1 cellular context compared by ENCODE assay signal in the genomic region with DNA sequence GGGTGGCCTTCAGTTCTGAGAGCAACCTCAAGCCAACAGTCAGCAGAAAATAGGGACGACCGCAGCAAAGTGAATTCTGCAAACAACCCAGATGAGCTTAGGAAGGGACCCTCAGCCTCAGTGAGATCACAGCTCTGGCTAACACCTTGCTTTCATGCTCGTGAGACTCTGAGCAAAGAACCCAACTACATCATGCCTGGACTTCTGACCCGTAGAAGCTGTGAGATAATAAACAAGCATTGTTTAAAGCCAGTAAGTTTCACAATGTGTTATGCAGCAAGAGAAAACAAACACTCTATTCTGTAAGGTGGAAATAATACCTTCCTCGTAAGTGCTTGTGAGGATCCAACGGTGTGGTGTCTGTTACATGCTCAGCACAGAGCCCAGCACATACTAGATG.
TF ChIP-seq lines count a peak whose summit lies in the region.

No MANE protein-coding gene starts in this region.

TF ChIP-seq in HepG2, 621 proteins besides CTCF, POLR2A, EP300 and RAD21 (continued from another document and continues in another):
- TF ChIP-seq, protein P1, sequence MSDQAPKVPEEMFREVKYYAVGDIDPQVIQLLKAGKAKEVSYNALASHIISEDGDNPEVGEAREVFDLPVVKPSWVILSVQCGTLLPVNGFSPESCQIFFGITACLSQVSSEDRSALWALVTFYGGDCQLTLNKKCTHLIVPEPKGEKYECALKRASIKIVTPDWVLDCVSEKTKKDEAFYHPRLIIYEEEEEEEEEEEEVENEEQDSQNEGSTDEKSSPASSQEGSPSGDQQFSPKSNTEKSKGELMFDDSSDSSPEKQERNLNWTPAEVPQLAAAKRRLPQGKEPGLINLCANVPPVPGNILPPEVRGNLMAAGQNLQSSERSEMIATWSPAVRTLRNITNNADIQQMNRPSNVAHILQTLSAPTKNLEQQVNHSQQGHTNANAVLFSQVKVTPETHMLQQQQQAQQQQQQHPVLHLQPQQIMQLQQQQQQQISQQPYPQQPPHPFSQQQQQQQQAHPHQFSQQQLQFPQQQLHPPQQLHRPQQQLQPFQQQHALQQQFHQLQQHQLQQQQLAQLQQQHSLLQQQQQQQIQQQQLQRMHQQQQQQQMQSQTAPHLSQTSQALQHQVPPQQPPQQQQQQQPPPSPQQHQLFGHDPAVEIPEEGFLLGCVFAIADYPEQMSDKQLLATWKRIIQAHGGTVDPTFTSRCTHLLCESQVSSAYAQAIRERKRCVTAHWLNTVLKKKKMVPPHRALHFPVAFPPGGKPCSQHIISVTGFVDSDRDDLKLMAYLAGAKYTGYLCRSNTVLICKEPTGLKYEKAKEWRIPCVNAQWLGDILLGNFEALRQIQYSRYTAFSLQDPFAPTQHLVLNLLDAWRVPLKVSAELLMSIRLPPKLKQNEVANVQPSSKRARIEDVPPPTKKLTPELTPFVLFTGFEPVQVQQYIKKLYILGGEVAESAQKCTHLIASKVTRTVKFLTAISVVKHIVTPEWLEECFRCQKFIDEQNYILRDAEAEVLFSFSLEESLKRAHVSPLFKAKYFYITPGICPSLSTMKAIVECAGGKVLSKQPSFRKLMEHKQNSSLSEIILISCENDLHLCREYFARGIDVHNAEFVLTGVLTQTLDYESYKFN (CRISPR knock-in tag; conservative IDR thresholded peaks at IDR 0.05): peak; percentile 80
- no peak for TF ChIP-seq ZNF296 (CRISPR knock-in tag; conservative IDR thresholded peaks at IDR 0.05)
- TF ChIP-seq FOXJ3 (CRISPR knock-in tag; IDR thresholded peaks at IDR 0.05; ENCODE audit: borderline replicate concordance): peak; percentile 73; the same call in 1 of the 2 replicates
- no peak for TF ChIP-seq CENPX (CRISPR knock-in tag; IDR thresholded peaks at IDR 0.05)
- no peak for TF ChIP-seq ZSCAN31 (CRISPR knock-in tag; IDR thresholded peaks at IDR 0.05; ENCODE audit: low read depth)
- TF ChIP-seq GATAD2A (CRISPR knock-in tag; IDR thresholded peaks at IDR 0.05): peak; percentile 96
- TF ChIP-seq ZNF160 (CRISPR knock-in tag; IDR thresholded peaks at IDR 0.05): no peak
- TF ChIP-seq MTF2 (CRISPR knock-in tag; IDR thresholded peaks at IDR 0.05; ENCODE audit: borderline replicate concordance): no peak
- TF ChIP-seq, protein P2, sequence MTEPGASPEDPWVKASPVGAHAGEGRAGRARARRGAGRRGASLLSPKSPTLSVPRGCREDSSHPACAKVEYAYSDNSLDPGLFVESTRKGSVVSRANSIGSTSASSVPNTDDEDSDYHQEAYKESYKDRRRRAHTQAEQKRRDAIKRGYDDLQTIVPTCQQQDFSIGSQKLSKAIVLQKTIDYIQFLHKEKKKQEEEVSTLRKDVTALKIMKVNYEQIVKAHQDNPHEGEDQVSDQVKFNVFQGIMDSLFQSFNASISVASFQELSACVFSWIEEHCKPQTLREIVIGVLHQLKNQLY (CRISPR knock-in tag; IDR thresholded peaks at IDR 0.05): peak; percentile 61; the same call in 1 of the 2 replicates
- 0 out of 2 replicates have a peak, but pooled peaks have one; percentile 24 for TF ChIP-seq SMC3 (IDR thresholded peaks at IDR 0.05; ENCODE audit: low read length)
- TF ChIP-seq TAF1 (CRISPR knock-in tag; IDR thresholded peaks at IDR 0.05): no peak
- TF ChIP-seq, protein P3, sequence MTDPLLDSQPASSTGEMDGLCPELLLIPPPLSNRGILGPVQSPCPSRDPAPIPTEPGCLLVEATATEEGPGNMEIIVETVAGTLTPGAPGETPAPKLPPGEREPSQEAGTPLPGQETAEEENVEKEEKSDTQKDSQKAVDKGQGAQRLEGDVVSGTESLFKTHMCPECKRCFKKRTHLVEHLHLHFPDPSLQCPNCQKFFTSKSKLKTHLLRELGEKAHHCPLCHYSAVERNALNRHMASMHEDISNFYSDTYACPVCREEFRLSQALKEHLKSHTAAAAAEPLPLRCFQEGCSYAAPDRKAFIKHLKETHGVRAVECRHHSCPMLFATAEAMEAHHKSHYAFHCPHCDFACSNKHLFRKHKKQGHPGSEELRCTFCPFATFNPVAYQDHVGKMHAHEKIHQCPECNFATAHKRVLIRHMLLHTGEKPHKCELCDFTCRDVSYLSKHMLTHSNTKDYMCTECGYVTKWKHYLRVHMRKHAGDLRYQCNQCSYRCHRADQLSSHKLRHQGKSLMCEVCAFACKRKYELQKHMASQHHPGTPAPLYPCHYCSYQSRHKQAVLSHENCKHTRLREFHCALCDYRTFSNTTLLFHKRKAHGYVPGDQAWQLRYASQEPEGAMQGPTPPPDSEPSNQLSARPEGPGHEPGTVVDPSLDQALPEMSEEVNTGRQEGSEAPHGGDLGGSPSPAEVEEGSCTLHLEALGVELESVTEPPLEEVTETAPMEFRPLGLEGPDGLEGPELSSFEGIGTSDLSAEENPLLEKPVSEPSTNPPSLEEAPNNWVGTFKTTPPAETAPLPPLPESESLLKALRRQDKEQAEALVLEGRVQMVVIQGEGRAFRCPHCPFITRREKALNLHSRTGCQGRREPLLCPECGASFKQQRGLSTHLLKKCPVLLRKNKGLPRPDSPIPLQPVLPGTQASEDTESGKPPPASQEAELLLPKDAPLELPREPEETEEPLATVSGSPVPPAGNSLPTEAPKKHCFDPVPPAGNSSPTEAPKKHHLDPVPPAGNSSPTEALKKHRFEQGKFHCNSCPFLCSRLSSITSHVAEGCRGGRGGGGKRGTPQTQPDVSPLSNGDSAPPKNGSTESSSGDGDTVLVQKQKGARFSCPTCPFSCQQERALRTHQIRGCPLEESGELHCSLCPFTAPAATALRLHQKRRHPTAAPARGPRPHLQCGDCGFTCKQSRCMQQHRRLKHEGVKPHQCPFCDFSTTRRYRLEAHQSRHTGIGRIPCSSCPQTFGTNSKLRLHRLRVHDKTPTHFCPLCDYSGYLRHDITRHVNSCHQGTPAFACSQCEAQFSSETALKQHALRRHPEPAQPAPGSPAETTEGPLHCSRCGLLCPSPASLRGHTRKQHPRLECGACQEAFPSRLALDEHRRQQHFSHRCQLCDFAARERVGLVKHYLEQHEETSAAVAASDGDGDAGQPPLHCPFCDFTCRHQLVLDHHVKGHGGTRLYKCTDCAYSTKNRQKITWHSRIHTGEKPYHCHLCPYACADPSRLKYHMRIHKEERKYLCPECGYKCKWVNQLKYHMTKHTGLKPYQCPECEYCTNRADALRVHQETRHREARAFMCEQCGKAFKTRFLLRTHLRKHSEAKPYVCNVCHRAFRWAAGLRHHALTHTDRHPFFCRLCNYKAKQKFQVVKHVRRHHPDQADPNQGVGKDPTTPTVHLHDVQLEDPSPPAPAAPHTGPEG (CRISPR knock-in tag; IDR thresholded peaks at IDR 0.05): no peak
- TF ChIP-seq, protein P4, sequence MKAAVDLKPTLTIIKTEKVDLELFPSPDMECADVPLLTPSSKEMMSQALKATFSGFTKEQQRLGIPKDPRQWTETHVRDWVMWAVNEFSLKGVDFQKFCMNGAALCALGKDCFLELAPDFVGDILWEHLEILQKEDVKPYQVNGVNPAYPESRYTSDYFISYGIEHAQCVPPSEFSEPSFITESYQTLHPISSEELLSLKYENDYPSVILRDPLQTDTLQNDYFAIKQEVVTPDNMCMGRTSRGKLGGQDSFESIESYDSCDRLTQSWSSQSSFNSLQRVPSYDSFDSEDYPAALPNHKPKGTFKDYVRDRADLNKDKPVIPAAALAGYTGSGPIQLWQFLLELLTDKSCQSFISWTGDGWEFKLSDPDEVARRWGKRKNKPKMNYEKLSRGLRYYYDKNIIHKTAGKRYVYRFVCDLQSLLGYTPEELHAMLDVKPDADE (CRISPR knock-in tag; IDR thresholded peaks at IDR 0.05): no peak
- peak; percentile 81 for TF ChIP-seq CEBPG (CRISPR knock-in tag; IDR thresholded peaks at IDR 0.05)
- no peak for TF ChIP-seq MBD4 (IDR thresholded peaks at IDR 0.05; ENCODE audit: borderline replicate concordance, low read length)
- TF ChIP-seq ZBTB42 (CRISPR knock-in tag; IDR thresholded peaks at IDR 0.05): no peak
- TF ChIP-seq, protein P5, sequence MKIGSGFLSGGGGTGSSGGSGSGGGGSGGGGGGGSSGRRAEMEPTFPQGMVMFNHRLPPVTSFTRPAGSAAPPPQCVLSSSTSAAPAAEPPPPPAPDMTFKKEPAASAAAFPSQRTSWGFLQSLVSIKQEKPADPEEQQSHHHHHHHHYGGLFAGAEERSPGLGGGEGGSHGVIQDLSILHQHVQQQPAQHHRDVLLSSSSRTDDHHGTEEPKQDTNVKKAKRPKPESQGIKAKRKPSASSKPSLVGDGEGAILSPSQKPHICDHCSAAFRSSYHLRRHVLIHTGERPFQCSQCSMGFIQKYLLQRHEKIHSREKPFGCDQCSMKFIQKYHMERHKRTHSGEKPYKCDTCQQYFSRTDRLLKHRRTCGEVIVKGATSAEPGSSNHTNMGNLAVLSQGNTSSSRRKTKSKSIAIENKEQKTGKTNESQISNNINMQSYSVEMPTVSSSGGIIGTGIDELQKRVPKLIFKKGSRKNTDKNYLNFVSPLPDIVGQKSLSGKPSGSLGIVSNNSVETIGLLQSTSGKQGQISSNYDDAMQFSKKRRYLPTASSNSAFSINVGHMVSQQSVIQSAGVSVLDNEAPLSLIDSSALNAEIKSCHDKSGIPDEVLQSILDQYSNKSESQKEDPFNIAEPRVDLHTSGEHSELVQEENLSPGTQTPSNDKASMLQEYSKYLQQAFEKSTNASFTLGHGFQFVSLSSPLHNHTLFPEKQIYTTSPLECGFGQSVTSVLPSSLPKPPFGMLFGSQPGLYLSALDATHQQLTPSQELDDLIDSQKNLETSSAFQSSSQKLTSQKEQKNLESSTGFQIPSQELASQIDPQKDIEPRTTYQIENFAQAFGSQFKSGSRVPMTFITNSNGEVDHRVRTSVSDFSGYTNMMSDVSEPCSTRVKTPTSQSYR (CRISPR knock-in tag; IDR thresholded peaks at IDR 0.05; ENCODE audit: borderline replicate concordance): 0 out of 2 replicates have a peak, but pooled peaks have one; percentile 23
- no peak for TF ChIP-seq SAFB2 (CRISPR knock-in tag; IDR thresholded peaks at IDR 0.05; ENCODE audit: borderline replicate concordance, low read depth)
- TF ChIP-seq, protein P6, sequence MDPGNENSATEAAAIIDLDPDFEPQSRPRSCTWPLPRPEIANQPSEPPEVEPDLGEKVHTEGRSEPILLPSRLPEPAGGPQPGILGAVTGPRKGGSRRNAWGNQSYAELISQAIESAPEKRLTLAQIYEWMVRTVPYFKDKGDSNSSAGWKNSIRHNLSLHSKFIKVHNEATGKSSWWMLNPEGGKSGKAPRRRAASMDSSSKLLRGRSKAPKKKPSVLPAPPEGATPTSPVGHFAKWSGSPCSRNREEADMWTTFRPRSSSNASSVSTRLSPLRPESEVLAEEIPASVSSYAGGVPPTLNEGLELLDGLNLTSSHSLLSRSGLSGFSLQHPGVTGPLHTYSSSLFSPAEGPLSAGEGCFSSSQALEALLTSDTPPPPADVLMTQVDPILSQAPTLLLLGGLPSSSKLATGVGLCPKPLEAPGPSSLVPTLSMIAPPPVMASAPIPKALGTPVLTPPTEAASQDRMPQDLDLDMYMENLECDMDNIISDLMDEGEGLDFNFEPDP (CRISPR knock-in tag; conservative IDR thresholded peaks at IDR 0.05): no peak
- TF ChIP-seq, protein P7, sequence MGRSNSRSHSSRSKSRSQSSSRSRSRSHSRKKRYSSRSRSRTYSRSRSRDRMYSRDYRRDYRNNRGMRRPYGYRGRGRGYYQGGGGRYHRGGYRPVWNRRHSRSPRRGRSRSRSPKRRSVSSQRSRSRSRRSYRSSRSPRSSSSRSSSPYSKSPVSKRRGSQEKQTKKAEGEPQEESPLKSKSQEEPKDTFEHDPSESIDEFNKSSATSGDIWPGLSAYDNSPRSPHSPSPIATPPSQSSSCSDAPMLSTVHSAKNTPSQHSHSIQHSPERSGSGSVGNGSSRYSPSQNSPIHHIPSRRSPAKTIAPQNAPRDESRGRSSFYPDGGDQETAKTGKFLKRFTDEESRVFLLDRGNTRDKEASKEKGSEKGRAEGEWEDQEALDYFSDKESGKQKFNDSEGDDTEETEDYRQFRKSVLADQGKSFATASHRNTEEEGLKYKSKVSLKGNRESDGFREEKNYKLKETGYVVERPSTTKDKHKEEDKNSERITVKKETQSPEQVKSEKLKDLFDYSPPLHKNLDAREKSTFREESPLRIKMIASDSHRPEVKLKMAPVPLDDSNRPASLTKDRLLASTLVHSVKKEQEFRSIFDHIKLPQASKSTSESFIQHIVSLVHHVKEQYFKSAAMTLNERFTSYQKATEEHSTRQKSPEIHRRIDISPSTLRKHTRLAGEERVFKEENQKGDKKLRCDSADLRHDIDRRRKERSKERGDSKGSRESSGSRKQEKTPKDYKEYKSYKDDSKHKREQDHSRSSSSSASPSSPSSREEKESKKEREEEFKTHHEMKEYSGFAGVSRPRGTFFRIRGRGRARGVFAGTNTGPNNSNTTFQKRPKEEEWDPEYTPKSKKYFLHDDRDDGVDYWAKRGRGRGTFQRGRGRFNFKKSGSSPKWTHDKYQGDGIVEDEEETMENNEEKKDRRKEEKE (IDR thresholded peaks at IDR 0.05): no peak
- no peak for TF ChIP-seq ZNF225 (CRISPR knock-in tag; IDR thresholded peaks at IDR 0.05)
- peak; percentile 52 for TF ChIP-seq RXRB (CRISPR knock-in tag; IDR thresholded peaks at IDR 0.05; ENCODE audit: borderline replicate concordance)
- TF ChIP-seq RARA (CRISPR knock-in tag; IDR thresholded peaks at IDR 0.05): peak; percentile 73
- TF ChIP-seq ZNF782 (CRISPR knock-in tag; IDR thresholded peaks at IDR 0.05; ENCODE audit: borderline replicate concordance): no peak
- no peak for TF ChIP-seq ELF4 (CRISPR knock-in tag; IDR thresholded peaks at IDR 0.05; ENCODE audit: borderline replicate concordance)
- peak; percentile 47; the same call in 1 of the 2 replicates for TF ChIP-seq ZNF331 (CRISPR knock-in tag; IDR thresholded peaks at IDR 0.05)
- no peak for TF ChIP-seq HNRNPL (IDR thresholded peaks at IDR 0.05; ENCODE audit: low read depth, low read length)
- TF ChIP-seq FOXA3 (CRISPR knock-in tag; IDR thresholded peaks at IDR 0.05): peak; percentile 90
- TF ChIP-seq ESRRA (CRISPR knock-in tag; IDR thresholded peaks at IDR 0.05; ENCODE audit: low read depth): no peak
- TF ChIP-seq, protein P8, sequence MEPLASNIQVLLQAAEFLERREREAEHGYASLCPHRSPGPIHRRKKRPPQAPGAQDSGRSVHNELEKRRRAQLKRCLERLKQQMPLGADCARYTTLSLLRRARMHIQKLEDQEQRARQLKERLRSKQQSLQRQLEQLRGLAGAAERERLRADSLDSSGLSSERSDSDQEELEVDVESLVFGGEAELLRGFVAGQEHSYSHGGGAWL (CRISPR knock-in tag; IDR thresholded peaks at IDR 0.05): no peak
- TF ChIP-seq ZNF775 (CRISPR knock-in tag; IDR thresholded peaks at IDR 0.05; ENCODE audit: borderline replicate concordance): no peak
- TF ChIP-seq SAP130 (CRISPR knock-in tag; IDR thresholded peaks at IDR 0.05; ENCODE audit: low read depth): peak; percentile 38
- TF ChIP-seq, protein P9, sequence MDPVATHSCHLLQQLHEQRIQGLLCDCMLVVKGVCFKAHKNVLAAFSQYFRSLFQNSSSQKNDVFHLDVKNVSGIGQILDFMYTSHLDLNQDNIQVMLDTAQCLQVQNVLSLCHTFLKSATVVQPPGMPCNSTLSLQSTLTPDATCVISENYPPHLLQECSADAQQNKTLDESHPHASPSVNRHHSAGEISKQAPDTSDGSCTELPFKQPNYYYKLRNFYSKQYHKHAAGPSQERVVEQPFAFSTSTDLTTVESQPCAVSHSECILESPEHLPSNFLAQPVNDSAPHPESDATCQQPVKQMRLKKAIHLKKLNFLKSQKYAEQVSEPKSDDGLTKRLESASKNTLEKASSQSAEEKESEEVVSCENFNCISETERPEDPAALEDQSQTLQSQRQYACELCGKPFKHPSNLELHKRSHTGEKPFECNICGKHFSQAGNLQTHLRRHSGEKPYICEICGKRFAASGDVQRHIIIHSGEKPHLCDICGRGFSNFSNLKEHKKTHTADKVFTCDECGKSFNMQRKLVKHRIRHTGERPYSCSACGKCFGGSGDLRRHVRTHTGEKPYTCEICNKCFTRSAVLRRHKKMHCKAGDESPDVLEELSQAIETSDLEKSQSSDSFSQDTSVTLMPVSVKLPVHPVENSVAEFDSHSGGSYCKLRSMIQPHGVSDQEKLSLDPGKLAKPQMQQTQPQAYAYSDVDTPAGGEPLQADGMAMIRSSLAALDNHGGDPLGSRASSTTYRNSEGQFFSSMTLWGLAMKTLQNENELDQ (CRISPR knock-in tag; IDR thresholded peaks at IDR 0.05; ENCODE audit: borderline replicate concordance): no peak
- no peak for TF ChIP-seq BRCA1 (CRISPR knock-in tag; IDR thresholded peaks at IDR 0.05)
- peak; percentile 75 for TF ChIP-seq FOXP1 (IDR thresholded peaks at IDR 0.05)
- TF ChIP-seq FOXP1 (CRISPR knock-in tag; IDR thresholded peaks at IDR 0.05): peak; percentile 96
